In the genomic region with DNA sequence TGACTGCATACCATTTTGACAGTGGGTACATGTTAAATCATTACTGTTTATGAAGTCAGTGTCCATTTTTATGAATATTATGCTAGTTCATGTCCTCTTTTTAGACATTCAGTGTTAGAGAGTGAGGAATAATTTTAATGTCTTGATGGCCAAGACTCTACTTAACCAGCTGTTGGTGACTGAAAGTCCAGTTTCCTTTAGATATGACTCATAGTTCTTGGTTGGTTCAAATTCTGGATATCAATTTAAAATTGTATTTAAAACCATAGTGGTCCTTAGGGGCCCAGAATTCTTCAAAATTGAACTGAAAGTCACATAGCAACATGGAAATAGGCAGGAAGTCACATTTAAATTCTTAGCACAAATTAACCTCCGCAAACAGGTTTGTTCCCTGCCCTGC, we compare ENCODE assay signal across 21 cellular contexts.
"Had no signal": no experiment of that assay in that cellular context is flagged by ENCODE, and none has a peak within 500 bp of the region (broad histone marks: within the 10 kb centered on the region; RNA-seq: fewer than 3 reads in every experiment).

No MANE protein-coding gene starts in this region.

- H3K27ac Mint-ChIP-seq: activated CD8-positive, alpha-beta memory T cell treated with anti-CD3 and anti-CD28 coated beads, Interleukin-2, amount 10 ng/mL, durations not matched to agents 7 days and 5 days; activated naive CD4-positive, alpha-beta T cell treated with anti-CD3 and anti-CD28 coated beads, Interleukin-2, amount 10 ng/mL, durations not matched to agents 7 days and 5 days; activated T-cell treated with anti-CD3 and anti-CD28 coated beads, Interleukin-2, amount 50 U/mL, for 24 hours; natural killer cell treated with Interleukin-12 subunit alpha and Interleukin-12 subunit beta and Interleukin-15 and Interleukin-18, amount 100 ng/mL, for 72 hours; progenitor cell of endocrine pancreas; T-helper 2 cell treated with Interferon-gamma antibody and Interleukin-4, amounts not matched to agents 5 μg/mL and 100 μg/mL, for 36 hours had no signal

- H3K4me3 Mint-ChIP-seq: activated CD8-positive, alpha-beta memory T cell treated with anti-CD3 and anti-CD28 coated beads, Interleukin-2, amount 10 ng/mL, durations not matched to agents 7 days and 5 days; activated naive CD4-positive, alpha-beta T cell treated with anti-CD3 and anti-CD28 coated beads, Interleukin-2, amount 10 ng/mL, durations not matched to agents 7 days and 5 days; activated T-cell treated with anti-CD3 and anti-CD28 coated beads, Interleukin-2, amount 50 U/mL, for 24 hours; natural killer cell treated with Interleukin-12 subunit alpha and Interleukin-12 subunit beta and Interleukin-15 and Interleukin-18, amount 100 ng/mL, for 72 hours; stimulated activated naive CD8-positive, alpha-beta T cell treated with anti-CD3 and anti-CD28 coated beads, Interleukin-15, Interleukin-2, amounts not matched to agents 100 ng/mL and 50 ng/mL, for 24 hours; T-helper 2 cell treated with Interferon-gamma antibody and Interleukin-4, amounts not matched to agents 5 μg/mL and 100 μg/mL, for 36 hours had no signal

- H3K9me3 Mint-ChIP-seq: activated naive CD4-positive, alpha-beta T cell treated with anti-CD3 and anti-CD28 coated beads, Interleukin-2, amount 10 ng/mL, durations not matched to agents 7 days and 5 days; activated T-cell treated with anti-CD3 and anti-CD28 coated beads, Interleukin-2, amount 50 U/mL, for 24 hours; natural killer cell treated with Interleukin-12 subunit alpha and Interleukin-12 subunit beta and Interleukin-15 and Interleukin-18, amount 100 ng/mL, for 72 hours; stimulated activated naive CD8-positive, alpha-beta T cell treated with anti-CD3 and anti-CD28 coated beads, Interleukin-15, Interleukin-2, amounts not matched to agents 100 ng/mL and 50 ng/mL, for 24 hours; T-helper 2 cell treated with Interferon-gamma antibody and Interleukin-4, amounts not matched to agents 5 μg/mL and 100 μg/mL, for 36 hours had no signal

- H3K36me3 Mint-ChIP-seq: activated CD8-positive, alpha-beta memory T cell treated with anti-CD3 and anti-CD28 coated beads, Interleukin-2, amount 10 ng/mL, durations not matched to agents 7 days and 5 days; activated naive CD4-positive, alpha-beta T cell treated with anti-CD3 and anti-CD28 coated beads, Interleukin-2, amount 10 ng/mL, durations not matched to agents 7 days and 5 days; natural killer cell treated with Interleukin-12 subunit alpha and Interleukin-12 subunit beta and Interleukin-15 and Interleukin-18, amount 100 ng/mL, for 72 hours had no signal

- ATAC-seq: activated CD8-positive, alpha-beta memory T cell treated with anti-CD3 and anti-CD28 coated beads, Interleukin-2, amount 10 ng/mL, durations not matched to agents 7 days and 5 days; esophagus mucosa; left lung; natural killer cell treated with Interleukin-12 subunit alpha and Interleukin-12 subunit beta and Interleukin-15 and Interleukin-18, amount 100 ng/mL, for 72 hours; right cardiac atrium had no signal

- H3K27me3 ChIP-seq: left lung had no signal

- H3K36me3 ChIP-seq: left lung had no signal

- H3K27me3 Mint-ChIP-seq: activated naive CD4-positive, alpha-beta T cell treated with anti-CD3 and anti-CD28 coated beads, Interleukin-2, amount 10 ng/mL, durations not matched to agents 7 days and 5 days; activated T-cell treated with anti-CD3 and anti-CD28 coated beads, Interleukin-2, amount 50 U/mL, for 24 hours; progenitor cell of endocrine pancreas; stimulated activated naive CD8-positive, alpha-beta T cell treated with anti-CD3 and anti-CD28 coated beads, Interleukin-15, Interleukin-2, amounts not matched to agents 100 ng/mL and 50 ng/mL, for 24 hours had no signal

- H3K4me3 ChIP-seq: left lung, skin epidermis had no signal

- H3K9me3 ChIP-seq: left lung had no signal

- FAIRE-seq: colon had no signal

- DNase-seq: activated CD4-positive, alpha-beta T cell treated with anti-CD3 and anti-CD28 coated beads, Interleukin-2, amount 50 U/mL, for 4 hours; activated CD4-positive, CD25-positive, alpha-beta regulatory T cell treated with anti-CD3 and anti-CD28 coated beads, Interleukin-2, amount 50 U/mL, for 72 hours; activated CD8-positive, alpha-beta memory T cell treated with anti-CD3 and anti-CD28 coated beads, Interleukin-2, amount 10 ng/mL, durations not matched to agents 7 days and 5 days; activated naive CD4-positive, alpha-beta T cell treated with anti-CD3 and anti-CD28 coated beads, Interleukin-2, amount 10 ng/mL, durations not matched to agents 7 days and 5 days; activated T-cell treated with anti-CD3 and anti-CD28 coated beads, Interleukin-2, amount 50 U/mL, for 24 hours; glutamatergic neuron; hypothalamus; kidney; left lung; mesenchymal stem cell; occipital lobe; right cardiac atrium; stimulated activated CD4-positive, alpha-beta T cell treated with anti-CD3 and anti-CD28 coated beads, Interleukin-4, amount 100 ng/mL, for 4 hours; stimulated activated CD8-positive, alpha-beta memory T cell treated with anti-CD3 and anti-CD28 coated beads, Interleukin-4, amount 100 ng/mL, for 48 hours had no signal

- H3K27ac ChIP-seq: left lung had no signal

- H3K4me1 Mint-ChIP-seq: activated CD8-positive, alpha-beta memory T cell treated with anti-CD3 and anti-CD28 coated beads, Interleukin-2, amount 10 ng/mL, durations not matched to agents 7 days and 5 days; activated naive CD4-positive, alpha-beta T cell treated with anti-CD3 and anti-CD28 coated beads, Interleukin-2, amount 10 ng/mL, durations not matched to agents 7 days and 5 days had no signal
